Comparison of ENCODE assay signal across 24 cellular contexts in genomic region chr13:18948664-18949488, GRCh38.
"Had no signal": no experiment of that assay in that cellular context is flagged by ENCODE, and none has a peak within 500 bp of the region (broad histone marks: within the 10 kb centered on the region; RNA-seq: fewer than 3 reads in every experiment).

No MANE protein-coding gene starts in this region.

- H3K4me1 ChIP-seq: ascending aorta, Peyer's patch, SJCRH30 had no signal

- H3K36me3 ChIP-seq: ascending aorta, Peyer's patch, SJCRH30 had no signal

- H3K27ac Mint-ChIP-seq: activated B cell treated with CpG ODN at 0.5 μM for 24 hours; activated CD4-positive, alpha-beta memory T cell treated with anti-CD3 and anti-CD28 coated beads, Interleukin-2, amount 10 ng/mL, durations not matched to agents 7 days and 5 days; activated naive CD4-positive, alpha-beta T cell treated with anti-CD3 and anti-CD28 coated beads, Interleukin-2, amount 50 U/mL, for 24 hours; activated T-helper 2 cell treated with anti-CD3 and anti-CD28 coated beads, Interferon-gamma antibody, Interleukin-2, Interleukin-4, amounts not matched to agents 10 μg/mL and 5 μg/mL and 100 μg/mL, durations not matched to agents 14 hours and 24 hours and 36 hours had no signal

- DNase-seq: activated B cell treated with CpG ODN at 0.5 μM for 24 hours; activated CD4-positive, alpha-beta memory T cell treated with anti-CD3 and anti-CD28 coated beads, Interleukin-2, amount 10 ng/mL, durations not matched to agents 7 days and 5 days; activated CD4-positive, alpha-beta T cell treated with anti-CD3 and anti-CD28 coated beads, Interleukin-2, amount 50 U/mL, for 1 hour; activated naive CD4-positive, alpha-beta T cell; activated T-cell treated with anti-CD3 and anti-CD28 coated beads for 4 hours; activated T-cell treated with anti-CD3 and anti-CD28 coated beads, Interleukin-2, amount 50 U/mL, for 48 hours; body of pancreas; central memory CD4-positive, alpha-beta T cell; KG1; NCI-H1048; NCI-H146; NCI-H187 treated with DMSO at 0.1 percent for 48 hours; NCI-H2081 treated with DMSO at 0.1 percent for 48 hours; NCI-H446; NCI-H524; Right ventricle myocardium superior; SJCRH30; SW 1271 had no signal

- H3K27me3 Mint-ChIP-seq: activated B cell treated with CpG ODN at 0.5 μM for 24 hours; activated CD4-positive, alpha-beta memory T cell treated with anti-CD3 and anti-CD28 coated beads, Interleukin-2, amount 10 ng/mL, durations not matched to agents 7 days and 5 days; activated naive CD4-positive, alpha-beta T cell treated with anti-CD3 and anti-CD28 coated beads, Interleukin-2, amount 50 U/mL, for 24 hours had no signal

- H3K4me3 ChIP-seq: ascending aorta, body of pancreas, Peyer's patch, SJCRH30 had no signal

- ATAC-seq: body of pancreas, SK-N-SH treated with all-trans-retinoic acid at 6 μM for 48 hours had no signal

- H3K9me3 Mint-ChIP-seq: activated B cell treated with CpG ODN at 0.5 μM for 24 hours; activated naive CD4-positive, alpha-beta T cell treated with anti-CD3 and anti-CD28 coated beads, Interleukin-2, amount 50 U/mL, for 24 hours had no signal

- H3K36me3 Mint-ChIP-seq: activated naive CD4-positive, alpha-beta T cell treated with anti-CD3 and anti-CD28 coated beads, Interleukin-2, amount 50 U/mL, for 24 hours had no signal

- H3K4me3 Mint-ChIP-seq: activated B cell treated with CpG ODN at 0.5 μM for 24 hours; activated CD4-positive, alpha-beta memory T cell treated with anti-CD3 and anti-CD28 coated beads, Interleukin-2, amount 10 ng/mL, durations not matched to agents 7 days and 5 days; activated naive CD4-positive, alpha-beta T cell treated with anti-CD3 and anti-CD28 coated beads, Interleukin-2, amount 50 U/mL, for 24 hours had no signal

- H3K9me3 ChIP-seq: ascending aorta, body of pancreas, SJCRH30 had no signal

- H3K4me1 Mint-ChIP-seq: activated B cell treated with CpG ODN at 0.5 μM for 24 hours; activated CD4-positive, alpha-beta memory T cell treated with anti-CD3 and anti-CD28 coated beads, Interleukin-2, amount 10 ng/mL, durations not matched to agents 7 days and 5 days; activated naive CD4-positive, alpha-beta T cell treated with anti-CD3 and anti-CD28 coated beads, Interleukin-2, amount 50 U/mL, for 24 hours had no signal

- H3K27ac ChIP-seq: ascending aorta, body of pancreas, Peyer's patch, RWPE1, SJCRH30 had no signal

- H3K27me3 ChIP-seq: ascending aorta, body of pancreas, Peyer's patch, SJCRH30 had no signal
